24 cellular contexts compared by ENCODE assay signal in genomic region chr9:133108794-133109641, GRCh38. TPM values are rescaled to one million over a fixed set of nuclear protein-coding genes. Genes with fewer than 3 reads are reported as not detected.
DNase-seq lines count a peak whose midpoint lies in the region; ATAC-seq and TF ChIP-seq lines count a peak whose summit lies in the region.
"Had no signal": no experiment of that assay in that cellular context is flagged by ENCODE, and none has a peak within 500 bp of the region (broad histone marks: within the 10 kb centered on the region; RNA-seq: fewer than 3 reads in every experiment).

No MANE protein-coding gene starts in this region.

- intact Hi-C loops in right cardiac atrium (cut with DNase I) (no loop called here), ovary (cut with DNase I) (no loop called here)

- POLR2A ChIA-PET in RWPE1 (lab: Yijun Ruan, JAX; ENCODE audit: low non-redundant PET) = no interaction called here

- TF ChIP-seq CTCF in BE2C (IDR thresholded peaks at IDR 0.05; ENCODE audit: low read depth, low read length) (no peak), RWPE1 (conservative IDR thresholded peaks at IDR 0.05; ENCODE audit: low read depth) (no peak), ovary (IDR thresholded peaks at IDR 0.05) (no peak)

- peak; percentile 13 for DNase-seq in BE2C
- DNase-seq in RWPE1 (ENCODE audit: low spot score) = no peak
- peak in 2 of 3 donors; percentile 40 to 49 for DNase-seq in right cardiac atrium
- peak in 3 of 5 donors; percentile 16 to 26 (median 17) for DNase-seq in ovary
- no peak for DNase-seq in SIG-M5 (lab: John Stamatoyannopoulos, UW)
- DNase-seq: activated CD4-positive, alpha-beta T cell treated with anti-CD3 and anti-CD28 coated beads for 48 hours; activated naive CD8-positive, alpha-beta T cell treated with anti-CD3 and anti-CD28 coated beads, Interleukin-2, amount 10 ng/mL, durations not matched to agents 7 days and 5 days; C1 segment of cervical spinal cord; DMS79 treated with DMSO at 0.1 percent for 48 hours; foreskin keratinocyte; HCEC 1CT; NCI-H1694 treated with DMSO at 0.1 percent for 48 hours; NCI-H2171 treated with DMSO at 0.1 percent for 48 hours; NCI-H526; stimulated activated CD4-positive, alpha-beta T cell treated with anti-CD3 and anti-CD28 coated beads, Interleukin-2, amount 100 ng/mL, for 48 hours; stimulated activated naive CD4-positive, alpha-beta T cell had no signal

- H3K36me3 ChIP-seq in BE2C = peaks cover 96% of the 10 kb centered on the region
- H3K36me3 ChIP-seq in ovary = no peaks in the 10 kb centered on the region

- H3K27me3 ChIP-seq in BE2C (no peaks in the 10 kb centered on the region), right cardiac atrium (ENCODE audit: control insufficient read depth, insufficient read depth) (no peaks in the 10 kb centered on the region), ovary (no peaks in the 10 kb centered on the region)
- H3K27me3 ChIP-seq: foreskin keratinocyte, hepatocyte, Peyer's patch had no signal

- H3K4me1 ChIP-seq in BE2C = peaks cover 14% of the 10 kb centered on the region
- H3K4me1 ChIP-seq in right cardiac atrium (ENCODE audit: control insufficient read depth, insufficient read depth, low read length) = peaks cover 13% of the 10 kb centered on the region
- H3K4me1 ChIP-seq in ovary (ENCODE audit: insufficient read depth) = peaks cover 11% of the 10 kb centered on the region
- H3K4me1 ChIP-seq: foreskin keratinocyte had no signal

- ATAC-seq in right cardiac atrium (no peak), GM21737 (IDR thresholded peaks at IDR 0.05; ENCODE audit: unreplicated experiment) (no peak), GM21390 (IDR thresholded peaks at IDR 0.05; ENCODE audit: unreplicated experiment) (no peak)
- ATAC-seq: esophagus mucosa, foreskin keratinocyte, psoas muscle had no signal

- H3K9me3 ChIP-seq in BE2C (no peaks in the 10 kb centered on the region), right cardiac atrium (ENCODE audit: control insufficient read depth, low read length) (no peaks in the 10 kb centered on the region), ovary (no peaks in the 10 kb centered on the region)
- H3K9me3 ChIP-seq: Peyer's patch, psoas muscle, thoracic aorta had no signal

- peak overlapping the region; percentile 30 for H3K27ac ChIP-seq in RWPE1
- H3K27ac ChIP-seq in right cardiac atrium (ENCODE audit: low read length) = no peak overlapping the region
- H3K27ac ChIP-seq in ovary = no peak overlapping the region
- H3K27ac ChIP-seq: foreskin keratinocyte, hepatocyte, Peyer's patch, psoas muscle, thoracic aorta had no signal

- CTCF ChIA-PET in RWPE1 (lab: Yijun Ruan, JAX) = interaction anchor here (0.6 to 7.8 kb wide), 5 partner anchors 13 to 60 kb away, joined by 3 to 58 read pairs (median 4); no protein-coding TSS in a partner anchor

- 92% methylated on average over 19 of the region's 19 CpGs for whole genome bisulfite sequencing in right cardiac atrium
- 88 to 92% (median 88%) methylated on average over 16 to 19 of the region's 19 CpGs for WGBS in ovary, 3 donors

- TF ChIP-seq POLR2A in ovary (IDR thresholded peaks at IDR 0.05) = no peak

- TF ChIP-seq EP300 in ovary (IDR thresholded peaks at IDR 0.05) = no peak

- H3K4me3 ChIP-seq in BE2C (ENCODE audit: low read depth, low read length) (no peak overlapping the region), right cardiac atrium (ENCODE audit: low read length) (no peak overlapping the region), ovary (no peak overlapping the region)
- H3K4me3 ChIP-seq: hepatocyte, Peyer's patch, psoas muscle, thoracic aorta had no signal

RNA-seq across cellular contexts. Expression of gene RALGDS, which starts 12.0 kb away (rescaled TPM):
- 327 TPM for polyA plus RNA-seq in BE2C (2012; ENCODE audit: insufficient read depth, insufficient read length, low read depth)
- total RNA-seq in right cardiac atrium (10 to 100 TPM; 18.5 to 36.3 (median 32.1) TPM), ovary (100 to 1,000 TPM in 1 of 7 donors, 10 to 100 TPM in 6; 26.6 to 139 (median 48.8) TPM)
- polyA plus RNA-seq in right cardiac atrium (33.8 TPM), ovary (10 to 100 TPM; 26.2 to 55.4 TPM)

RNA-seq across cellular contexts. Expression of gene CEL, which starts 47.2 kb away (rescaled TPM):
- 5.6 TPM for polyA plus RNA-seq in BE2C (2012; ENCODE audit: insufficient read depth, insufficient read length, low read depth)
- total RNA-seq in right cardiac atrium (1 to 10 TPM; 2.9 to 9.7 (median 5.2) TPM), ovary (10 to 100 TPM in 1 of 7 donors, 1 to 10 TPM in 6; 1.8 to 13.6 (median 2.9) TPM)
- polyA plus RNA-seq in right cardiac atrium (2.8 TPM), ovary (1 to 10 TPM; 1.3 TPM)

RNA-seq across cellular contexts. Expression of gene GBGT1, which starts 54.7 kb away (rescaled TPM):
- polyA plus RNA-seq in BE2C (2012; ENCODE audit: insufficient read depth, insufficient read length, low read depth) = 7.4 TPM
- 10 to 100 TPM in 3 of 4 donors, 1 to 10 TPM in 1; 9.6 to 12.8 (median 11.3) TPM for total RNA-seq in right cardiac atrium
- polyA plus RNA-seq in right cardiac atrium = 7.4 TPM
- total RNA-seq in ovary = 10 to 100 TPM; 11.0 to 43.3 (median 25.9) TPM
- 10 to 100 TPM in 1 of 2 donors, 1 to 10 TPM in 1; 3.9 to 12.9 TPM for polyA plus RNA-seq in ovary
- polyA plus RNA-seq: neural cell had no signal

Comparison
In these comparisons a context has a peak if more than half of its experiments do, and no peak if none do; other contexts are left out.
1. DNase-seq: peak in BE2C (single experiment), right cardiac atrium (2 of 3) and ovary (3 of 5); none in RWPE1 (single experiment) and SIG-M5 (single experiment).